Comparison of ENCODE assay signal across 1 cellular context in genomic region chr1:27153927-27154358, GRCh38.
TF ChIP-seq lines count a peak whose summit lies in the region.

No MANE protein-coding gene starts in this region.

TF ChIP-seq in HepG2, 621 proteins besides CTCF, POLR2A, EP300 and RAD21 (continued from another document):
- no peak for TF ChIP-seq ZNF646 (CRISPR knock-in tag; IDR thresholded peaks at IDR 0.05)
- no peak for TF ChIP-seq MXD4 (CRISPR knock-in tag; IDR thresholded peaks at IDR 0.05)
- no peak for TF ChIP-seq ZNF280D (CRISPR knock-in tag; IDR thresholded peaks at IDR 0.05)
